ENCODE assay signal across 9 cellular contexts in genomic region chrX:72142094-72142843, GRCh38.
A peak's percentile ranks its signal among the peaks of the same experiment; 100 is the strongest.
DNase-seq lines count a peak whose midpoint lies in the region; ATAC-seq and TF ChIP-seq lines count a peak whose summit lies in the region.
"Had no signal": no experiment of that assay in that cellular context is flagged by ENCODE, and none has a peak within 500 bp of the region (broad histone marks: within the 10 kb centered on the region; RNA-seq: fewer than 3 reads in every experiment).

No MANE protein-coding gene starts in this region.

- DNase-seq in COR-L47 (lab: John Stamatoyannopoulos, UW) (peak; percentile 73), NCI-H1092 treated with DMSO at 0.1 percent for 48 hours (lab: John Stamatoyannopoulos, UW) (peak; percentile 98), NCI-H510A (lab: John Stamatoyannopoulos, UW) (peak; percentile 84), ecto neural progenitor cell (ENCODE audit: low spot score) (peak; percentile 52), T-helper 2 cell (no peak)
- no peak for DNase-seq in stimulated activated CD4-positive, alpha-beta T cell treated with anti-CD3 and anti-CD28 coated beads, Interleukin-4, amount 100 ng/mL, for 1 hour
- DNase-seq: activated CD4-positive, alpha-beta T cell treated with anti-CD3 and anti-CD28 coated beads for 48 hours had no signal

- TF ChIP-seq POLR2A in GM18505 (IDR thresholded peaks at IDR 0.05; ENCODE audit: borderline replicate concordance, extremely low read depth, insufficient read depth, insufficient read length): no peak

- no peak for ATAC-seq in HG02884 (IDR thresholded peaks at IDR 0.05; ENCODE audit: unreplicated experiment)
- ATAC-seq in GM18505 (IDR thresholded peaks at IDR 0.05; ENCODE audit: unreplicated experiment): no peak

Comparison
In these comparisons a context has a peak if more than half of its experiments do, and no peak if none do; other contexts are left out.
1. DNase-seq: peak in COR-L47 (single experiment), NCI-H1092 treated with DMSO at 0.1 percent for 48 hours (single experiment), NCI-H510A (single experiment) and ecto neural progenitor cell (single experiment); none in stimulated activated CD4-positive, alpha-beta T cell treated with anti-CD3 and anti-CD28 coated beads, Interleukin-4, amount 100 ng/mL, for 1 hour (single experiment) and T-helper 2 cell (0 of 5).